Comparison of ENCODE assay signal across 1 cellular context in genomic region chr15:36252117-36252711, GRCh38.
A peak's percentile ranks its signal among the peaks of the same experiment; 100 is the strongest.
TF ChIP-seq lines count a peak whose summit lies in the region.

No MANE protein-coding gene starts in this region.

TF ChIP-seq in K562, 482 proteins besides CTCF, POLR2A, EP300 and RAD21 (continued from another document):
- TF ChIP-seq MAFG (tag; conservative IDR thresholded peaks at IDR 0.05) (0 out of 2 replicates have a peak, but pooled peaks have one; percentile 39), NFIC (IDR thresholded peaks at IDR 0.05) (no peak), DNMT1 (IDR thresholded peaks at IDR 0.05) (no peak), TSC22D4 (tag; IDR thresholded peaks at IDR 0.05) (no peak), C11orf30 (IDR thresholded peaks at IDR 0.05; ENCODE audit: low read depth) (peak; percentile 34; the same call in 1 of the 2 replicates), RBM39 (optimal IDR thresholded peaks at IDR 0.05; ENCODE audit: low read depth, low read length) (no peak), HLTF (IDR thresholded peaks at IDR 0.05) (no peak), MTA3 (IDR thresholded peaks at IDR 0.05; ENCODE audit: borderline replicate concordance) (no peak)
